15 cellular contexts compared by ENCODE assay signal in genomic region chr12:31750747-31751039, GRCh38. TPM values are rescaled to one million over a fixed set of nuclear protein-coding genes. Genes with fewer than 3 reads are reported as not detected.
DNase-seq lines count a peak whose midpoint lies in the region; ATAC-seq and TF ChIP-seq lines count a peak whose summit lies in the region.
"Had no signal": no experiment of that assay in that cellular context is flagged by ENCODE, and none has a peak within 500 bp of the region (broad histone marks: within the 10 kb centered on the region; RNA-seq: fewer than 3 reads in every experiment).

No MANE protein-coding gene starts in this region.

- H3K36me3 Mint-ChIP-seq in CD8-positive, alpha-beta T cell, result no peaks in the 10 kb centered on the region
- H3K36me3 Mint-ChIP-seq in activated T-cell treated with anti-CD3 and anti-CD28 coated beads, Interleukin-2, amount 50 U/mL, for 72 hours (ENCODE audit: insufficient read depth in 2 of 2), result peaks cover 0 to 4% of the 10 kb centered on the region in 2 donors
- H3K36me3 Mint-ChIP-seq in glutamatergic neuron (ENCODE audit: unreplicated experiment), result no peaks in the 10 kb centered on the region

- no peak for TF ChIP-seq CTCF in CD8-positive, alpha-beta T cell (IDR thresholded peaks at IDR 0.05)
- TF ChIP-seq CTCF in mammary epithelial cell (conservative IDR thresholded peaks at IDR 0.05 in 1 of 2, IDR thresholded peaks at IDR 0.05 in 1 of 2; ENCODE audit: extremely low read depth in 1 of 2, insufficient read depth in 1 of 2, low read depth in 1 of 2, low read length in 2 of 2) (no peak), parathyroid adenoma (IDR thresholded peaks at IDR 0.05) (no peak), glutamatergic neuron (IDR thresholded peaks at IDR 0.05; ENCODE audit: partially characterized antibody, unreplicated experiment) (no peak)

- ATAC-seq in CD8-positive, alpha-beta T cell, result no peak
- ATAC-seq in activated T-cell treated with anti-CD3 and anti-CD28 coated beads, Interleukin-2, amount 50 U/mL, for 72 hours (replicated peaks in 1 of 2), result no peak
- ATAC-seq in HG03196 (IDR thresholded peaks at IDR 0.05; ENCODE audit: unreplicated experiment), result no peak

- H3K4me2 ChIP-seq in mammary epithelial cell (ENCODE audit: insufficient read depth, low read depth, low read length) (no peak overlapping the region), parathyroid adenoma (ENCODE audit: low read length) (no peak overlapping the region)

- BruUV-seq in mammary epithelial cell (replicated peaks; lab: Mats Ljungman, UMichigan), result no TSS peak

- H3K4me1 ChIP-seq in CD8-positive, alpha-beta T cell (ENCODE audit: insufficient read depth, low read length), result peaks cover 32% of the 10 kb centered on the region
- H3K4me1 ChIP-seq in HUES6 (ENCODE audit: control insufficient read depth, insufficient read depth, low read length) (peaks cover 8% of the 10 kb centered on the region), mammary epithelial cell (ENCODE audit: insufficient read depth, low read length) (peaks cover 12% of the 10 kb centered on the region), parathyroid adenoma (peaks cover 48% of the 10 kb centered on the region)

- H3K27me3 ChIP-seq in CD8-positive, alpha-beta T cell (ENCODE audit: insufficient read depth, low read length), result no peaks in the 10 kb centered on the region
- H3K27me3 ChIP-seq in HUES6 (ENCODE audit: control insufficient read depth, insufficient read depth, low read length) (no peaks in the 10 kb centered on the region), mammary epithelial cell (ENCODE audit: insufficient read depth, low read length) (no peaks in the 10 kb centered on the region), parathyroid adenoma (ENCODE audit: control insufficient read depth, insufficient read depth, low read length) (no peaks in the 10 kb centered on the region)
- H3K27me3 ChIP-seq: transverse colon had no signal

- no peaks in the 10 kb centered on the region for H4K20me1 ChIP-seq in mammary epithelial cell (ENCODE audit: insufficient read depth, low read length)

- CTCF ChIA-PET in CD8-positive, alpha-beta T cell (lab: Charles Lee), result interaction anchor here (0.5 to 1.2 kb wide), 2 partner anchors 13 to 112 kb away, joined by 3 to 4 read pairs; no protein-coding TSS in a partner anchor
- CTCF ChIA-PET in mammary epithelial cell (lab: Charles Lee; ENCODE audit: low non-redundant PET), result no interaction called here

- H3K4me3 Mint-ChIP-seq in CD8-positive, alpha-beta T cell, result no peak overlapping the region
- H3K4me3 Mint-ChIP-seq in activated T-cell treated with anti-CD3 and anti-CD28 coated beads, Interleukin-2, amount 50 U/mL, for 72 hours, result no peak overlapping the region
- no peak overlapping the region for H3K4me3 Mint-ChIP-seq in glutamatergic neuron (ENCODE audit: unreplicated experiment)

- no peaks in the 10 kb centered on the region for H3K9me3 ChIP-seq in CD8-positive, alpha-beta T cell (ENCODE audit: low read length)
- H3K9me3 ChIP-seq in HUES6 (ENCODE audit: control insufficient read depth, insufficient read depth, low read depth, low read length), result peaks cover 3% of the 10 kb centered on the region; the same call in 1 of the 2 replicates
- H3K9me3 ChIP-seq in mammary epithelial cell (replicated peaks; ENCODE audit: insufficient read depth, low read length), result peaks cover 9% of the 10 kb centered on the region
- no peaks in the 10 kb centered on the region for H3K9me3 ChIP-seq in parathyroid adenoma (ENCODE audit: control insufficient read depth, low read length)

- peaks cover 45% of the 10 kb centered on the region for H3K4me1 Mint-ChIP-seq in CD8-positive, alpha-beta T cell (ENCODE audit: low read depth)
- H3K4me1 Mint-ChIP-seq in activated T-cell treated with anti-CD3 and anti-CD28 coated beads, Interleukin-2, amount 50 U/mL, for 72 hours (ENCODE audit: low read depth), result peaks cover 67% of the 10 kb centered on the region
- peaks cover 4% of the 10 kb centered on the region for H3K4me1 Mint-ChIP-seq in glutamatergic neuron (ENCODE audit: low read depth, unreplicated experiment)

- H3K79me2 ChIP-seq in mammary epithelial cell (ENCODE audit: insufficient read depth, low read length), result no peaks in the 10 kb centered on the region
- no peaks in the 10 kb centered on the region for H3K79me2 ChIP-seq in parathyroid adenoma

- no peak overlapping the region for H3K27ac ChIP-seq in CD8-positive, alpha-beta T cell (ENCODE audit: low read depth, low read length)
- H3K27ac ChIP-seq in HUES6 (ENCODE audit: low read depth, low read length) (peak overlapping the region; percentile 10; the same call in 1 of the 2 replicates), mammary epithelial cell (ENCODE audit: insufficient read depth, low read depth, low read length) (no peak overlapping the region), parathyroid adenoma (peak overlapping the region; percentile 94)

- H3K36me3 ChIP-seq in CD8-positive, alpha-beta T cell (ENCODE audit: insufficient read depth, low read length), result no peaks in the 10 kb centered on the region
- no peaks in the 10 kb centered on the region for H3K36me3 ChIP-seq in HUES6 (ENCODE audit: control insufficient read depth, insufficient read depth, low read length)
- H3K36me3 ChIP-seq in mammary epithelial cell (ENCODE audit: insufficient read depth, low read length), result no peaks in the 10 kb centered on the region
- H3K36me3 ChIP-seq in parathyroid adenoma (ENCODE audit: control insufficient read depth, insufficient read depth, low read length), result no peaks in the 10 kb centered on the region
- H3K36me3 ChIP-seq: transverse colon had no signal

- H3K27ac Mint-ChIP-seq in CD8-positive, alpha-beta T cell, result peak overlapping the region; percentile 60
- H3K27ac Mint-ChIP-seq in activated T-cell treated with anti-CD3 and anti-CD28 coated beads, Interleukin-2, amount 50 U/mL, for 72 hours, result no peak overlapping the region
- no peak overlapping the region for H3K27ac Mint-ChIP-seq in glutamatergic neuron (ENCODE audit: unreplicated experiment)

- H2AFZ ChIP-seq in mammary epithelial cell (ENCODE audit: low read depth, low read length), result peak overlapping the region; percentile 41
- H2AFZ ChIP-seq in parathyroid adenoma, result peak overlapping the region; percentile 54

- in situ Hi-C loops in mammary epithelial cell (cut with MboI; ENCODE audit: low sequenced_read_pairs in 2 of 2), result no loop called here

- intact Hi-C loops in CD8-positive, alpha-beta T cell (cut with DNase I, micrococcal nuclease), result no loop called here
- intact Hi-C loops in mammary epithelial cell (cut with micrococcal nuclease), result no loop called here

- H3K9me3 Mint-ChIP-seq in CD8-positive, alpha-beta T cell, result no peaks in the 10 kb centered on the region
- no peaks in the 10 kb centered on the region for H3K9me3 Mint-ChIP-seq in activated T-cell treated with anti-CD3 and anti-CD28 coated beads, Interleukin-2, amount 50 U/mL, for 72 hours
- H3K9me3 Mint-ChIP-seq in glutamatergic neuron (ENCODE audit: unreplicated experiment), result peaks cover 9% of the 10 kb centered on the region

- POLR2A ChIA-PET in CD8-positive, alpha-beta T cell (lab: Charles Lee), result interaction anchor here (1.1 to 1.6 kb wide), 2 partner anchors 36 to 178 kb away, joined by 5 to 6 read pairs; no protein-coding TSS in a partner anchor

- H3K27me3 Mint-ChIP-seq in CD8-positive, alpha-beta T cell (ENCODE audit: low read depth), result no peaks in the 10 kb centered on the region
- peaks cover 7% of the 10 kb centered on the region for H3K27me3 Mint-ChIP-seq in activated T-cell treated with anti-CD3 and anti-CD28 coated beads, Interleukin-2, amount 50 U/mL, for 72 hours (ENCODE audit: low read depth)
- H3K27me3 Mint-ChIP-seq in glutamatergic neuron (ENCODE audit: unreplicated experiment), result peaks cover 5% of the 10 kb centered on the region

- no CpG with 5 or more reads among the region's 2 CpGs for WGBS in mammary epithelial cell (ENCODE audit: low coverage, missing lambda C conversion rate)

- DNase-seq in CD8-positive, alpha-beta T cell, result no peak
- DNase-seq in mammary epithelial cell (no peak), H4 (ENCODE audit: low spot score) (no peak), glutamatergic neuron (no peak)
- DNase-seq in activated T-cell treated with anti-CD3 and anti-CD28 coated beads, Interleukin-2, amount 50 U/mL, for 72 hours, result no peak
- DNase-seq: activated CD4-positive, CD25-positive, alpha-beta regulatory T cell; activated CD8-positive, alpha-beta memory T cell treated with anti-CD3 and anti-CD28 coated beads, Interleukin-2, amount 50 U/mL, for 48 hours; COR-L47; KBM-7; NCI-H1417; NCI-H226; transverse colon had no signal

- no peak overlapping the region for H3K4me3 ChIP-seq in CD8-positive, alpha-beta T cell (ENCODE audit: low read depth, low read length)
- H3K4me3 ChIP-seq in HUES6 (ENCODE audit: low read depth, low read length) (no peak overlapping the region), mammary epithelial cell (replicated peaks in 1 of 3; ENCODE audit: insufficient read depth in 1 of 3, low read depth in 2 of 3, low read length in 3 of 3) (no peak overlapping the region), parathyroid adenoma (ENCODE audit: low read depth, low read length) (no peak overlapping the region)
- H3K4me3 ChIP-seq: transverse colon had no signal

- dilution Hi-C loops in mammary epithelial cell (cut with HindIII; ENCODE audit: low sequenced_read_pairs), result no loop called here

- H3K9ac ChIP-seq in HUES6 (ENCODE audit: low read length) (no peak overlapping the region), mammary epithelial cell (ENCODE audit: insufficient read depth, low read length) (no peak overlapping the region), parathyroid adenoma (no peak overlapping the region)

RNA-seq across cellular contexts. Expression of gene AMN1, which starts 21.9 kb away (rescaled TPM):
- 1 to 10 TPM; 5.9 to 6.2 TPM for total RNA-seq in CD8-positive, alpha-beta T cell
- total RNA-seq in mammary epithelial cell (1 to 10 TPM; 5.0 to 5.7 TPM), glutamatergic neuron (ENCODE audit: unreplicated experiment) (12.6 TPM)
- polyA plus RNA-seq in mammary epithelial cell, result 6.2 TPM
- polyA minus RNA-seq in mammary epithelial cell, result 8.4 TPM
- total RNA-seq in activated T-cell treated with anti-CD3 and anti-CD28 coated beads, Interleukin-2, amount 50 U/mL, for 72 hours, result 1 to 10 TPM; 4.2 to 4.5 TPM
- total RNA-seq in H4 (2014; rRNA removed; shearing (Covaris generic)), result 10.7 and 20.9 TPM in 2 replicates

Comparison
In these comparisons a context has a peak if more than half of its experiments do, and no peak if none do; other contexts are left out.
1. H3K27ac ChIP-seq: peak in HUES6 (single experiment) and parathyroid adenoma (single experiment); none in CD8-positive, alpha-beta T cell (single experiment) and mammary epithelial cell (single experiment).